Comparison of ENCODE assay signal across 22 cellular contexts in the genomic region with DNA sequence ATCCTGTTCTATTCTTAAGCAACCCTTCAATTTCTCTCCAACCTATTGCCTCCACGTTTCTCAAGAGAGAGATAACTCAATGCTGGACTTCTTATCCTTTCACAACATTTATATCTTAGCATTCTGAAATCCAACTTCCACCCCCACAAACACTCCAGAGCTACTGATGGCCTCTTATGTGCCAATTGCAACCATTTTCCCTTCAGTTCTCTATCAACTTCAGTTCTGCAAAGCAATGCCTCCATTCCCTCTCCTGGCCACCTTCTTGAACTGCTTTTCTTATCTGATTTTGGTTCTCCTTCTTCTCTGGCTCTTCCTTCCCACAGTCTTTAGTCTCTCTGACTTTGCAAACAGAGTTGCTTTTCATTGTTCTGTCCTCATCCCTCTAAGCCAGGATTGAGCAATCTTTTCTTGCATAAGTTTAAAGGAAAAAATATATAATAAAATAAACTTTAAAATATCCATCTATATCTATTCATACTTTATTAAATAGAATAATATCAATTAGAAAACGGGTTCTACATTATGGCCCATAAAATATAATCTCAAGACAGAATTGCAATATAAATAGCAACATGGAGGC. TPM values are rescaled to one million over a fixed set of nuclear protein-coding genes. Genes with fewer than 3 reads are reported as not detected.
DNase-seq lines count a peak whose midpoint lies in the region; ATAC-seq and TF ChIP-seq lines count a peak whose summit lies in the region.
"Had no signal": no experiment of that assay in that cellular context is flagged by ENCODE, and none has a peak within 500 bp of the region (broad histone marks: within the 10 kb centered on the region; RNA-seq: fewer than 3 reads in every experiment).

No MANE protein-coding gene starts in this region.

- peak overlapping the region; percentile 48 for H3K27ac Mint-ChIP-seq in activated CD4-positive, alpha-beta memory T cell treated with anti-CD3 and anti-CD28 coated beads, Interleukin-2, amount 10 ng/mL, durations not matched to agents 7 days and 5 days
- no peak overlapping the region for H3K27ac Mint-ChIP-seq in activated CD4-positive, alpha-beta memory T cell treated with anti-CD3 and anti-CD28 coated beads for 36 hours
- H3K27ac Mint-ChIP-seq: memory B cell, T-cell had no signal

- H3K36me3 Mint-ChIP-seq in activated CD4-positive, alpha-beta memory T cell treated with anti-CD3 and anti-CD28 coated beads, Interleukin-2, amount 10 ng/mL, durations not matched to agents 7 days and 5 days (ENCODE audit: low read depth), result peaks cover 33% of the 10 kb centered on the region
- H3K36me3 Mint-ChIP-seq in activated CD4-positive, alpha-beta memory T cell treated with anti-CD3 and anti-CD28 coated beads for 36 hours, result peaks cover 4% of the 10 kb centered on the region
- H3K36me3 Mint-ChIP-seq: memory B cell had no signal

- peaks cover 68% of the 10 kb centered on the region for H3K4me1 Mint-ChIP-seq in activated CD4-positive, alpha-beta memory T cell treated with anti-CD3 and anti-CD28 coated beads, Interleukin-2, amount 10 ng/mL, durations not matched to agents 7 days and 5 days
- H3K4me1 Mint-ChIP-seq in activated CD4-positive, alpha-beta memory T cell treated with anti-CD3 and anti-CD28 coated beads for 36 hours (ENCODE audit: low read depth), result peaks cover 36% of the 10 kb centered on the region

- TF ChIP-seq CTCF in cardiac fibroblast (IDR thresholded peaks at IDR 0.05; ENCODE audit: low read depth, low read length) (no peak), psoas muscle (IDR thresholded peaks at IDR 0.05) (no peak)

- H3K36me3 ChIP-seq in psoas muscle (ENCODE audit: insufficient read depth in 1 of 2, low read depth in 1 of 2), result no peaks in the 10 kb centered on the region
- H3K36me3 ChIP-seq: cardiac muscle cell, ovary had no signal

- intact Hi-C loops in activated CD4-positive, alpha-beta memory T cell treated with anti-CD3 and anti-CD28 coated beads for 36 hours (cut with micrococcal nuclease), result loop anchor here (10.0 kb wide), 3 partner anchors 308 to 788 kb away; partner anchors contain the start of genes RCHY1, SDAD1 and THAP6
- intact Hi-C loops in psoas muscle (cut with DNase I), result loop anchor here (5.0 to 10.0 kb wide), 3 partner anchors 51 to 308 kb away; partner anchors contain the start of genes FAM47E (in 1 of the 2) and SDAD1 (in 1 of the 2)

- H3K4me3 Mint-ChIP-seq in activated CD4-positive, alpha-beta memory T cell treated with anti-CD3 and anti-CD28 coated beads, Interleukin-2, amount 10 ng/mL, durations not matched to agents 7 days and 5 days, result no peak overlapping the region
- no peak overlapping the region for H3K4me3 Mint-ChIP-seq in activated CD4-positive, alpha-beta memory T cell treated with anti-CD3 and anti-CD28 coated beads for 36 hours
- H3K4me3 Mint-ChIP-seq: memory B cell, T-cell had no signal

- peaks cover 54% of the 10 kb centered on the region for H3K4me1 ChIP-seq in psoas muscle

- no peak for DNase-seq in activated CD4-positive, alpha-beta memory T cell treated with anti-CD3 and anti-CD28 coated beads, Interleukin-2, amount 10 ng/mL, durations not matched to agents 7 days and 5 days
- DNase-seq in activated CD4-positive, alpha-beta memory T cell treated with anti-CD3 and anti-CD28 coated beads for 36 hours, result no peak
- DNase-seq in NOMO-1 treated with DMSO at 0.1 percent for 48 hours (lab: John Stamatoyannopoulos, UW; ENCODE audit: unreplicated experiment) (peak; percentile 55), cardiac fibroblast (ENCODE audit: low read depth in 2 of 2) (peak; percentile 26 to 27), psoas muscle (no peak), NCI-H524 (lab: John Stamatoyannopoulos, UW) (no peak), RKO (ENCODE audit: low spot score) (no peak)
- DNase-seq: activated effector memory CD4-positive, alpha-beta T cell treated with anti-CD3 and anti-CD28 coated beads, Interleukin-2, amount 50 U/mL, for 16 hours; amniotic stem cell; erythroblast; kidney glomerular epithelial cell; naive thymus-derived CD4-positive, alpha-beta T cell; NCI-H1048; NCI-H1930; NCI-H345; NK-92 treated with Interleukin-12 subunit alpha and Interleukin-12 subunit beta, amount 100 ng/mL, for 24 hours; ovary; T-cell had no signal

- H3K27ac ChIP-seq in psoas muscle, result peak overlapping the region; percentile 87
- H3K27ac ChIP-seq: ovary had no signal

- no peaks in the 10 kb centered on the region for H3K27me3 ChIP-seq in psoas muscle (ENCODE audit: insufficient read depth in 3 of 3, low read length in 2 of 3)
- H3K27me3 ChIP-seq: cardiac muscle cell, ovary had no signal

- no peaks in the 10 kb centered on the region for H3K27me3 Mint-ChIP-seq in activated CD4-positive, alpha-beta memory T cell treated with anti-CD3 and anti-CD28 coated beads, Interleukin-2, amount 10 ng/mL, durations not matched to agents 7 days and 5 days
- H3K27me3 Mint-ChIP-seq in activated CD4-positive, alpha-beta memory T cell treated with anti-CD3 and anti-CD28 coated beads for 36 hours, result peaks cover 3% of the 10 kb centered on the region

- H3K4me3 ChIP-seq in cardiac fibroblast (replicated peaks in 1 of 2; ENCODE audit: low read depth in 2 of 2, low read length in 2 of 2), result no peak overlapping the region
- no peak overlapping the region for H3K4me3 ChIP-seq in psoas muscle
- H3K4me3 ChIP-seq: cardiac muscle cell, ovary had no signal

- 60 to 75% (median 60%) methylated on average over 2 of the region's 2 CpGs for WGBS in psoas muscle, 3 donors

- CTCF ChIA-PET in activated CD4-positive, alpha-beta memory T cell treated with anti-CD3 and anti-CD28 coated beads, Interleukin-2, amount 10 ng/mL, durations not matched to agents 7 days and 5 days (lab: Charles Lee), result no interaction called here
- CTCF ChIA-PET in activated CD4-positive, alpha-beta memory T cell treated with anti-CD3 and anti-CD28 coated beads for 36 hours (lab: Charles Lee), result no interaction called here

- POLR2A ChIA-PET in activated CD4-positive, alpha-beta memory T cell treated with anti-CD3 and anti-CD28 coated beads, Interleukin-2, amount 10 ng/mL, durations not matched to agents 7 days and 5 days (lab: Charles Lee), result interaction anchor here (1.2 kb wide), 1 partner anchor 1559 kb away, joined by 4 read pairs; no protein-coding TSS in a partner anchor
- POLR2A ChIA-PET in activated CD4-positive, alpha-beta memory T cell treated with anti-CD3 and anti-CD28 coated beads for 36 hours (lab: Charles Lee), result no interaction called here

- H3K9me3 ChIP-seq in psoas muscle, result peaks cover 2% of the 10 kb centered on the region
- H3K9me3 ChIP-seq: ovary had no signal

- ATAC-seq in psoas muscle, result no peak
- no peak for ATAC-seq in HG03039 (IDR thresholded peaks at IDR 0.05; ENCODE audit: unreplicated experiment)
- ATAC-seq: naive thymus-derived CD4-positive, alpha-beta T cell; sciatic nerve; T-cell had no signal

- H3K9me3 Mint-ChIP-seq in activated CD4-positive, alpha-beta memory T cell treated with anti-CD3 and anti-CD28 coated beads, Interleukin-2, amount 10 ng/mL, durations not matched to agents 7 days and 5 days, result peaks cover 13% of the 10 kb centered on the region
- peaks cover 7% of the 10 kb centered on the region for H3K9me3 Mint-ChIP-seq in activated CD4-positive, alpha-beta memory T cell treated with anti-CD3 and anti-CD28 coated beads for 36 hours

RNA-seq across cellular contexts. Expression of gene STBD1, which starts 3.6 kb away (rescaled TPM):
- 1 to 10 TPM; 5.5 to 5.8 TPM for total RNA-seq in activated CD4-positive, alpha-beta memory T cell treated with anti-CD3 and anti-CD28 coated beads, Interleukin-2, amount 10 ng/mL, durations not matched to agents 7 days and 5 days
- under 1 TPM; 0.63 to 0.67 TPM for total RNA-seq in activated CD4-positive, alpha-beta memory T cell treated with anti-CD3 and anti-CD28 coated beads for 36 hours
- 10 to 100 TPM; 39.8 to 59.7 (median 47.2) TPM for total RNA-seq in psoas muscle
- 10 to 100 TPM; 11.7 to 52.2 (median 32.2) TPM for polyA plus RNA-seq in psoas muscle

RNA-seq across cellular contexts. Expression of gene FAM47E, which starts 51.4 kb away (rescaled TPM):
- not detected for total RNA-seq in activated CD4-positive, alpha-beta memory T cell treated with anti-CD3 and anti-CD28 coated beads, Interleukin-2, amount 10 ng/mL, durations not matched to agents 7 days and 5 days
- not detected for total RNA-seq in activated CD4-positive, alpha-beta memory T cell treated with anti-CD3 and anti-CD28 coated beads for 36 hours
- 1 to 10 TPM; 1.7 to 4.6 (median 3.2) TPM for total RNA-seq in psoas muscle
- 1 to 10 TPM; 1.2 to 2.6 (median 1.5) TPM for polyA plus RNA-seq in psoas muscle

Comparison
In these comparisons a context has a peak if more than half of its experiments do, and no peak if none do; other contexts are left out.
1. DNase-seq: peak in NOMO-1 treated with DMSO at 0.1 percent for 48 hours (single experiment) and cardiac fibroblast (2 of 2); none in activated CD4-positive, alpha-beta memory T cell treated with anti-CD3 and anti-CD28 coated beads, Interleukin-2, amount 10 ng/mL, durations not matched to agents 7 days and 5 days (single experiment), activated CD4-positive, alpha-beta memory T cell treated with anti-CD3 and anti-CD28 coated beads for 36 hours (single experiment), psoas muscle (0 of 2), NCI-H524 (0 of 2) and RKO (single experiment).
2. RNA of gene STBD1, which starts 3.6 kb away (total RNA-seq): 39.8 to 59.7 TPM in psoas muscle; 5.5 to 5.8 TPM in activated CD4-positive, alpha-beta memory T cell treated with anti-CD3 and anti-CD28 coated beads, Interleukin-2, amount 10 ng/mL, durations not matched to agents 7 days and 5 days and 0.63 to 0.67 TPM in activated CD4-positive, alpha-beta memory T cell treated with anti-CD3 and anti-CD28 coated beads for 36 hours; every median in the first group is over 4 times any median in the second.